ENCODE assay signal across 16 cellular contexts in the genomic region with DNA sequence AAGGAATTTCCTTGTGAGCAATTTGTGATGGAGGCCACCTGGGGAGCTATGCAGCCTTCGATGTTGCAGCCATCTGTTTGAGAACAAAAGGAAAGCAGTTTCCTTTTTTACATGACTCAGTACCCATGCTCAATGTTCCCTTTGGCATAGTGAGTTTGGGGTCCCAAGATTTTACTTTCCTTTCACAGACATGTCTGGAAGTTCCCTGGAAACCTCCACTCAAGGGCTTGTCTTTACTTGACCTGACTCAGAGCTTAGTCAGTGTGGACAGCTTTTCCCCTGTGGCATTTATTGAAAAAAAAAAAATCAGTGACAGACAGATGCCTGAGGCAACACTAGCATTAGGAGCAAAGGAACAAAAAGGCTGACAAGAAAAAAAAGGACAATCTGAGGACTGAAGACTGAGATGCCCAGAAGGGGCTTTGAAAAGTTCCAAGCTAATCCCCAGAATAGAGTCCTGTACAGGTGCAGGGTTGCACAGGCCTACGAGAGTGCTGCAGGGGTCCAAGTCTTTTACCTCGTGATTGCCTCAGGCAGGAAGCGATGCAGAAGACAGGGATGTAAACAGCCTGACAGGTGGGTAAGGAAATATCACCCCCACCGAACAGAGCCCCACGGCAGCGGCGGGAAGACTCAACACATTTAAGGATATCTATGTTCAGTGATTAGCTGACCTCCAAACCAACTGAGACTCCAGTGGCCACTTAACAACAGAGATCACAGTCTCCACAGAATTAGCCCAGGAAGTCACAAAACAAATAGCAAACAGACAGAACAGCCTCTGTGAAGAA.
"Had no signal": no experiment of that assay in that cellular context is flagged by ENCODE, and none has a peak within 500 bp of the region (broad histone marks: within the 10 kb centered on the region; RNA-seq: fewer than 3 reads in every experiment).

No MANE protein-coding gene starts in this region.

- H3K9me3 ChIP-seq: adrenal gland, psoas muscle, transverse colon had no signal

- H3K36me3 ChIP-seq: adrenal gland, transverse colon, WERI-Rb-1 had no signal

- H3K27me3 ChIP-seq: adrenal gland, transverse colon had no signal

- H3K4me3 ChIP-seq: adrenal gland, psoas muscle, transverse colon had no signal

- H3K9me3 Mint-ChIP-seq: central memory CD8-positive, alpha-beta T cell had no signal

- H3K27ac ChIP-seq: adrenal gland, psoas muscle, transverse colon, WERI-Rb-1 had no signal

- DNase-seq: activated CD4-positive, alpha-beta T cell treated with anti-CD3 and anti-CD28 coated beads for 48 hours; activated CD8-positive, alpha-beta memory T cell treated with anti-CD3 and anti-CD28 coated beads for 24 hours; activated naive CD4-positive, alpha-beta T cell treated with anti-CD3 and anti-CD28 coated beads, Interleukin-2, amount 50 U/mL, for 16 hours; activated T-cell treated with anti-CD3 and anti-CD28 coated beads for 4 hours; adrenal gland; effector memory CD4-positive, alpha-beta T cell; psoas muscle; stimulated activated CD4-positive, alpha-beta T cell treated with anti-CD3 and anti-CD28 coated beads, Interleukin-12 subunit alpha, Interleukin-12 subunit beta, amount 100 ng/mL, for 4 hours; stimulated activated naive CD4-positive, alpha-beta T cell; substantia nigra; T1000; transverse colon; WERI-Rb-1 had no signal

- H3K4me1 Mint-ChIP-seq: central memory CD8-positive, alpha-beta T cell had no signal

- ATAC-seq: psoas muscle, sciatic nerve had no signal

- H3K4me3 Mint-ChIP-seq: central memory CD8-positive, alpha-beta T cell; nephron had no signal

- H3K4me1 ChIP-seq: adrenal gland, psoas muscle, transverse colon had no signal

- H3K27me3 Mint-ChIP-seq: central memory CD8-positive, alpha-beta T cell had no signal

- H3K27ac Mint-ChIP-seq: nephron had no signal
